ENCODE assay signal across 37 cellular contexts in the genomic region with DNA sequence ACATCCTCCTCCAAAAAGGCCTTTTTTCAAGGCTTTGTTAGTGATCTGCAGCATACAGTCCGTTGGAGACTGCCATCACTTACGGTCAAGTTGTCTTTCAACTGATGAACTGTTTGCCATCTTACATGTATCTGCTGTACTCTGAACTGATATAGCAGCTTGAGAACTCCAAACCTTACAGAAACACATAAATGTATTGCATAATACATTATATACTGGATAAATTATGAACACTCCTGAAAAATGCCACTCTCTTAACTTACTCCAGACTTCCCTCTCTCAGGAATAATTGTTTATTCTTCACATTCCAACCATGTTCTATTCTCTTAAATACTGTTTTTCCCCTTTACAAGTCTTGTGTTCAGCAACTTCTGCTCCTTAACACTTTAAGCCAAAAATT. TPM values are rescaled to one million over a fixed set of nuclear protein-coding genes. Genes with fewer than 3 reads are reported as not detected.
"Had no signal": no experiment of that assay in that cellular context is flagged by ENCODE, and none has a peak within 500 bp of the region (broad histone marks: within the 10 kb centered on the region; RNA-seq: fewer than 3 reads in every experiment).

No MANE protein-coding gene starts in this region.

- DNase-seq: activated B cell treated with CpG ODN at 0.5 μM for 24 hours; activated CD4-positive, alpha-beta memory T cell treated with anti-CD3 and anti-CD28 coated beads for 36 hours; activated CD4-positive, alpha-beta T cell treated with anti-CD3 and anti-CD28 coated beads for 4 hours; activated CD4-positive, alpha-beta T cell treated with anti-CD3 and anti-CD28 coated beads, Interleukin-2, amount 10 ng/mL, durations not matched to agents 24 days and 14 days; activated CD4-positive, alpha-beta T cell treated with anti-CD3 and anti-CD28 coated beads, Interleukin-2, amount 50 U/mL, for 1 hour; activated CD4-positive, alpha-beta T cell treated with anti-CD3 and anti-CD28 coated beads, Interleukin-2, amount 50 U/mL, for 4 hours; activated CD4-positive, CD25-positive, alpha-beta regulatory T cell treated with anti-CD3 and anti-CD28 coated beads, Interleukin-2, amount 50 U/mL, for 72 hours; activated CD8-positive, alpha-beta memory T cell treated with anti-CD3 and anti-CD28 coated beads, Interleukin-2, amount 50 U/mL, for 4 hours; activated CD8-positive, alpha-beta T cell treated with anti-CD3 and anti-CD28 coated beads for 36 hours; activated effector memory CD4-positive, alpha-beta T cell treated with anti-CD3 and anti-CD28 coated beads, Interleukin-2, amount 50 U/mL, for 16 hours; activated gamma-delta T cell treated with Interleukin-2 at 50 U/mL for 16 hours; activated naive CD4-positive, alpha-beta T cell; activated naive CD4-positive, alpha-beta T cell treated with anti-CD3 and anti-CD28 coated beads for 36 hours; activated naive CD4-positive, alpha-beta T cell treated with anti-CD3 and anti-CD28 coated beads, Interleukin-2, amount 50 U/mL, for 16 hours; activated naive CD8-positive, alpha-beta T cell treated with anti-CD3 and anti-CD28 coated beads for 36 hours; activated T-cell treated with anti-CD3 and anti-CD28 coated beads for 4 hours; activated T-cell treated with anti-CD3 and anti-CD28 coated beads, Interleukin-2, amount 50 U/mL, for 1 hour; activated T-cell treated with anti-CD3 and anti-CD28 coated beads, Interleukin-2, amount 50 U/mL, for 4 hours; activated T-cell treated with anti-CD3 and anti-CD28 coated beads, Interleukin-2, amount 50 U/mL, for 72 hours; adrenal gland; amniotic stem cell; aorta; body of pancreas; brain microvascular endothelial cell; central memory CD4-positive, alpha-beta T cell; T-helper 1 cell; T-helper 2 cell; T-helper 9 cell had no signal

- H3K27ac ChIP-seq: adrenal gland, body of pancreas, brain microvascular endothelial cell, breast epithelium, VCaP had no signal

- FAIRE-seq: astrocyte, TTC549 had no signal

- ATAC-seq: activated CD8-positive, alpha-beta T cell treated with anti-CD3 and anti-CD28 coated beads for 36 hours; activated naive CD4-positive, alpha-beta T cell treated with anti-CD3 and anti-CD28 coated beads, Interleukin-2, amount 50 U/mL, for 72 hours; activated T-cell treated with anti-CD3 and anti-CD28 coated beads, Interleukin-2, amount 50 U/mL, for 4 hours; activated T-cell treated with anti-CD3 and anti-CD28 coated beads, Interleukin-2, amount 50 U/mL, for 72 hours; activated T-helper 17 cell treated with anti-CD3 and anti-CD28 coated beads, Interleukin-2, amount 50 U/mL, for 72 hours; body of pancreas had no signal

- H3K4me3 ChIP-seq: adrenal gland, body of pancreas, breast epithelium had no signal

- H3K4me1 ChIP-seq: adrenal gland, body of pancreas, breast epithelium had no signal

- H3K36me3 ChIP-seq: adrenal gland, brain microvascular endothelial cell, breast epithelium had no signal

- H3K9me3 ChIP-seq: adrenal gland, body of pancreas, breast epithelium had no signal

- H3K27me3 ChIP-seq: adrenal gland, brain microvascular endothelial cell, breast epithelium had no signal

RNA-seq across cellular contexts. Expression of a gene that starts 14.6 kb away (rescaled TPM):
- total RNA-seq: activated B cell treated with CpG ODN at 0.5 μM for 24 hours; activated CD4-positive, alpha-beta memory T cell treated with anti-CD3 and anti-CD28 coated beads for 36 hours; activated CD4-positive, alpha-beta T cell treated with anti-CD3 and anti-CD28 coated beads, Interleukin-2, amount 10 ng/mL, durations not matched to agents 24 days and 14 days; activated CD8-positive, alpha-beta memory T cell treated with anti-CD3 and anti-CD28 coated beads for 36 hours; activated CD8-positive, alpha-beta T cell treated with anti-CD3 and anti-CD28 coated beads for 36 hours; activated naive CD4-positive, alpha-beta T cell treated with anti-CD3 and anti-CD28 coated beads for 36 hours; activated naive CD4-positive, alpha-beta T cell treated with anti-CD3 and anti-CD28 coated beads, Interleukin-2, amount 50 U/mL, for 72 hours; activated naive CD8-positive, alpha-beta T cell treated with anti-CD3 and anti-CD28 coated beads for 36 hours; activated T-cell treated with anti-CD3 and anti-CD28 coated beads, Interleukin-2, amount 50 U/mL, for 72 hours; activated T-helper 1 cell treated with anti-CD3 and anti-CD28 coated beads, Interleukin-12 subunit alpha, Interleukin-12 subunit beta, Interleukin-2, Interleukin-4 antibody, amounts not matched to agents 30 ng/mL and 10 ng/mL and 1 ng/mL, durations not matched to agents 14 hours and 24 hours and 36 hours; activated T-helper 17 cell treated with anti-CD3 and anti-CD28 coated beads, Interleukin-2, amount 50 U/mL, for 72 hours; aorta; astrocyte; body of pancreas; breast epithelium; cardiac septum had no signal
- polyA plus RNA-seq: aorta had no signal
